ENCODE assay signal across 32 cellular contexts in genomic region chr11:126679033-126679432, GRCh38.
"Had no signal": no experiment of that assay in that cellular context is flagged by ENCODE, and none has a peak within 500 bp of the region (broad histone marks: within the 10 kb centered on the region; RNA-seq: fewer than 3 reads in every experiment).

No MANE protein-coding gene starts in this region.

- H3K36me3 ChIP-seq: ascending aorta, cardiac muscle cell, WERI-Rb-1 had no signal

- H3K27ac ChIP-seq: ascending aorta, cardiac muscle cell, WERI-Rb-1 had no signal

- H3K4me1 ChIP-seq: ascending aorta had no signal

- DNase-seq: activated CD4-positive, alpha-beta memory T cell treated with anti-CD3 and anti-CD28 coated beads, Interleukin-2, amount 10 ng/mL, durations not matched to agents 7 days and 5 days; activated CD4-positive, alpha-beta T cell treated with anti-CD3 and anti-CD28 coated beads for 1 hour; activated CD4-positive, alpha-beta T cell treated with anti-CD3 and anti-CD28 coated beads for 36 hours; activated CD4-positive, alpha-beta T cell treated with anti-CD3 and anti-CD28 coated beads for 48 hours; activated CD4-positive, alpha-beta T cell treated with anti-CD3 and anti-CD28 coated beads, Interleukin-2, amount 10 ng/mL, durations not matched to agents 7 days and 5 days; activated CD4-positive, alpha-beta T cell treated with anti-CD3 and anti-CD28 coated beads, Interleukin-2, amount 50 U/mL, for 48 hours; activated CD4-positive, CD25-positive, alpha-beta regulatory T cell; activated CD8-positive, alpha-beta memory T cell treated with anti-CD3 and anti-CD28 coated beads for 24 hours; activated CD8-positive, alpha-beta memory T cell treated with anti-CD3 and anti-CD28 coated beads, Interleukin-2, amount 10 ng/mL, durations not matched to agents 7 days and 5 days; activated CD8-positive, alpha-beta memory T cell treated with anti-CD3 and anti-CD28 coated beads, Interleukin-2, amount 50 U/mL, for 48 hours; activated CD8-positive, alpha-beta T cell treated with anti-CD3 and anti-CD28 coated beads, Interleukin-2, amount 10 ng/mL, durations not matched to agents 7 days and 5 days; activated effector memory CD4-positive, alpha-beta T cell treated with Interleukin-2 at 50 U/mL for 16 hours; activated gamma-delta T cell; activated naive CD4-positive, alpha-beta T cell treated with anti-CD3 and anti-CD28 coated beads, Interleukin-2, amount 10 ng/mL, durations not matched to agents 7 days and 5 days; activated naive CD4-positive, alpha-beta T cell treated with Interleukin-2 at 50 U/mL for 16 hours; activated naive CD8-positive, alpha-beta T cell treated with anti-CD3 and anti-CD28 coated beads, Interleukin-2, amount 10 ng/mL, durations not matched to agents 7 days and 5 days; activated naive CD8-positive, alpha-beta T cell treated with anti-CD3 and anti-CD28 coated beads, Interleukin-2, amount 50 U/mL, for 24 hours; activated T-cell treated with anti-CD3 and anti-CD28 coated beads, Interleukin-2, amount 50 U/mL, for 24 hours; activated T-cell treated with anti-CD3 and anti-CD28 coated beads, Interleukin-2, amount 50 U/mL, for 48 hours; amygdala; anterior cingulate cortex; caudate nucleus; cerebellar nuclear complex; T-helper 1 cell; T-helper 2 cell; T-helper 9 cell; WERI-Rb-1 had no signal

- H3K27me3 ChIP-seq: ascending aorta had no signal

- H3K4me3 ChIP-seq: ascending aorta, cardiac muscle cell had no signal

- FAIRE-seq: bronchial epithelial cell had no signal

- ATAC-seq: activated CD4-positive, alpha-beta T cell treated with anti-CD3 and anti-CD28 coated beads for 36 hours; activated CD4-positive, CD25-positive, alpha-beta regulatory T cell treated with anti-CD3 and anti-CD28 coated beads, Interleukin-2, amount 50 U/mL, for 24 hours; activated CD8-positive, alpha-beta memory T cell treated with anti-CD3 and anti-CD28 coated beads, Interleukin-2, amount 10 ng/mL, durations not matched to agents 7 days and 5 days; activated CD8-positive, alpha-beta T cell treated with anti-CD3 and anti-CD28 coated beads, Interleukin-2, amount 10 ng/mL, durations not matched to agents 7 days and 5 days; activated naive CD8-positive, alpha-beta T cell treated with anti-CD3 and anti-CD28 coated beads, Interleukin-2, amount 50 U/mL, for 24 hours; WTC11 had no signal

- H3K9me3 ChIP-seq: ascending aorta had no signal
